In genomic region chr11:128879817-128880216, GRCh38 we compare ENCODE assay signal across 18 cellular contexts. TPM values are rescaled to one million over a fixed set of nuclear protein-coding genes. Genes with fewer than 3 reads are reported as not detected.
"Had no signal": no experiment of that assay in that cellular context is flagged by ENCODE, and none has a peak within 500 bp of the region (broad histone marks: within the 10 kb centered on the region; RNA-seq: fewer than 3 reads in every experiment).

No MANE protein-coding gene starts in this region.

- ATAC-seq: esophagus mucosa; left colon; naive thymus-derived CD8-positive, alpha-beta T cell; stimulated activated naive B cell treated with anti-CD40 and anti-IgM and Interleukin-4, amounts not matched to agents 10 μg/mL and 1 μg/mL and 100 μg/mL, for 72 hours had no signal

- H3K4me1 ChIP-seq: colonic mucosa, tibial artery, uterus had no signal

- DNase-seq: activated CD4-positive, CD25-positive, alpha-beta regulatory T cell treated with anti-CD3 and anti-CD28 coated beads, Interleukin-2, amount 50 U/mL, for 72 hours; activated naive CD4-positive, alpha-beta T cell treated with anti-CD3 and anti-CD28 coated beads for 36 hours; activated T-cell treated with anti-CD3 and anti-CD28 coated beads, Interleukin-2, amount 50 U/mL, for 1 hour; caudate nucleus; colonic mucosa; left colon; mammary epithelial cell; naive thymus-derived CD8-positive, alpha-beta T cell; stimulated activated CD4-positive, alpha-beta T cell treated with anti-CD3 and anti-CD28 coated beads, Interleukin-15, amount 100 ng/mL, for 24 hours; stimulated activated CD4-positive, alpha-beta T cell treated with anti-CD3 and anti-CD28 coated beads, Interleukin-4, amount 100 ng/mL, for 1 hour; stimulated activated naive B cell treated with anti-CD40 and anti-IgM and Interleukin-4, amounts not matched to agents 10 μg/mL and 1 μg/mL and 100 μg/mL, for 72 hours; tibial artery; uterus had no signal

- H3K4me3 ChIP-seq: colonic mucosa, tibial artery, uterus had no signal

- H3K36me3 ChIP-seq: colonic mucosa, tibial artery, uterus had no signal

- H3K4me1 Mint-ChIP-seq: naive thymus-derived CD8-positive, alpha-beta T cell; stimulated activated naive B cell treated with anti-CD40 and anti-IgM and Interleukin-4, amounts not matched to agents 10 μg/mL and 1 μg/mL and 100 μg/mL, for 72 hours had no signal

- H3K36me3 Mint-ChIP-seq: naive thymus-derived CD8-positive, alpha-beta T cell; stimulated activated naive B cell treated with anti-CD40 and anti-IgM and Interleukin-4, amounts not matched to agents 10 μg/mL and 1 μg/mL and 100 μg/mL, for 72 hours had no signal

- H3K9me3 ChIP-seq: colonic mucosa, tibial artery, uterus had no signal

- H3K27ac ChIP-seq: colonic mucosa, tibial artery, uterus had no signal

- H3K27me3 ChIP-seq: colonic mucosa, uterus had no signal

- H3K27ac Mint-ChIP-seq: activated naive CD4-positive, alpha-beta T cell treated with anti-CD3 and anti-CD28 coated beads for 36 hours; activated T-helper 2 cell treated with anti-CD3 and anti-CD28 coated beads, Interferon-gamma antibody, Interleukin-2, Interleukin-4, amounts not matched to agents 10 μg/mL and 5 μg/mL and 100 μg/mL, durations not matched to agents 14 hours and 24 hours and 36 hours; naive thymus-derived CD8-positive, alpha-beta T cell; stimulated activated naive B cell treated with anti-CD40 and anti-IgM and Interleukin-4, amounts not matched to agents 10 μg/mL and 1 μg/mL and 100 μg/mL, for 72 hours; T-helper 2 cell treated with Interferon-gamma antibody and Interleukin-4, amounts not matched to agents 5 μg/mL and 100 μg/mL, for 36 hours had no signal

- H3K9me3 Mint-ChIP-seq: activated naive CD4-positive, alpha-beta T cell treated with anti-CD3 and anti-CD28 coated beads for 36 hours; activated T-helper 2 cell treated with anti-CD3 and anti-CD28 coated beads, Interferon-gamma antibody, Interleukin-2, Interleukin-4, amounts not matched to agents 10 μg/mL and 5 μg/mL and 100 μg/mL, durations not matched to agents 14 hours and 24 hours and 36 hours; naive thymus-derived CD8-positive, alpha-beta T cell; stimulated activated naive B cell treated with anti-CD40 and anti-IgM and Interleukin-4, amounts not matched to agents 10 μg/mL and 1 μg/mL and 100 μg/mL, for 72 hours; T-helper 2 cell treated with Interferon-gamma antibody and Interleukin-4, amounts not matched to agents 5 μg/mL and 100 μg/mL, for 36 hours had no signal

- H3K4me3 Mint-ChIP-seq: activated naive CD4-positive, alpha-beta T cell treated with anti-CD3 and anti-CD28 coated beads for 36 hours; naive thymus-derived CD8-positive, alpha-beta T cell; stimulated activated naive B cell treated with anti-CD40 and anti-IgM and Interleukin-4, amounts not matched to agents 10 μg/mL and 1 μg/mL and 100 μg/mL, for 72 hours; T-helper 2 cell treated with Interferon-gamma antibody and Interleukin-4, amounts not matched to agents 5 μg/mL and 100 μg/mL, for 36 hours had no signal

RNA-seq across cellular contexts. Expression of gene KCNJ5, which starts 11.3 kb away (rescaled TPM):
- total RNA-seq: activated naive CD4-positive, alpha-beta T cell treated with anti-CD3 and anti-CD28 coated beads for 36 hours; activated T-helper 2 cell treated with anti-CD3 and anti-CD28 coated beads, Interferon-gamma antibody, Interleukin-2, Interleukin-4, amounts not matched to agents 10 μg/mL and 5 μg/mL and 100 μg/mL, durations not matched to agents 14 hours and 24 hours and 36 hours; naive thymus-derived CD8-positive, alpha-beta T cell had no signal
- polyA plus RNA-seq: naive thymus-derived CD8-positive, alpha-beta T cell had no signal

RNA-seq across cellular contexts. Expression of gene KCNJ1, which starts 12.7 kb away (rescaled TPM):
- total RNA-seq: activated naive CD4-positive, alpha-beta T cell treated with anti-CD3 and anti-CD28 coated beads for 36 hours; activated T-helper 2 cell treated with anti-CD3 and anti-CD28 coated beads, Interferon-gamma antibody, Interleukin-2, Interleukin-4, amounts not matched to agents 10 μg/mL and 5 μg/mL and 100 μg/mL, durations not matched to agents 14 hours and 24 hours and 36 hours; colonic mucosa; esophagus mucosa; left colon; mammary epithelial cell; mucosa of gallbladder; naive thymus-derived CD8-positive, alpha-beta T cell; skeletal muscle tissue; uterus had no signal
- polyA plus RNA-seq: naive thymus-derived CD8-positive, alpha-beta T cell had no signal
